In the genomic region with DNA sequence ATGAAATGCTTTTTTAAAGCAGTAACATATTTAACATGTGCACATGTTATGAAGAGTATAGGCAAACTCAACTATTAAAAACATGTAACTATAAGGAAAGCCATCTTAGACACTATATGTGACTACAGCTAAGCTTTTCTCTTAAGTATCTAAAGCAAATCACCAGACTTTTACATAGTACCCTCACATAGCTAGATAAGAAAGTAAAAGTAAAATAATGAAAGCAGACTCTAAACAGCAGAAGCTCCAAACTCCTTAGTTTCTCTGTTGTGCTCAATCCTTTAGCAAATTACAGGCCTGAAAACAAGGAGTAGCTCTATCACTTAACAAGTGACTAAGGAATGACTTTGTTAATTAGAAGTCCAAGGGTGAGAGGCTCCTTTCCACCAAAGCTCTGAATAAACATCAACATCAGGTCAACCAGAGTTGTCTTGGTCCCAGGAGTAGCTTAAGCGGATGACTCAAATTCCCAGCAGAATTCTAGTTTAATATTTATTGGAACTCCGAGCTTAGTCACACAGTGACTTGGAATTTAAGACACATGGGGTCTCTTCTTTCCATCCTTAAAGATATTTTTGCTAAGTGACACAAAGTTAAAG, we compare ENCODE assay signal across 8 cellular contexts. TPM values are rescaled to one million over a fixed set of nuclear protein-coding genes. Genes with fewer than 3 reads are reported as not detected.
DNase-seq lines count a peak whose midpoint lies in the region; ATAC-seq and TF ChIP-seq lines count a peak whose summit lies in the region.

No MANE protein-coding gene starts in this region.

- peaks cover 73% of the 10 kb centered on the region for H3K4me1 Mint-ChIP-seq in chondrocyte (ENCODE audit: low read depth)

- no peak overlapping the region for H3K23ac ChIP-seq in trophoblast cell (ENCODE audit: low read length)

- H3K27ac Mint-ChIP-seq in chondrocyte (ENCODE audit: unreplicated experiment), result peak overlapping the region; percentile 85

- peak overlapping the region; percentile 29 for H3K4me3 Mint-ChIP-seq in chondrocyte (ENCODE audit: unreplicated experiment)

- H3K4me2 ChIP-seq in trophoblast cell (ENCODE audit: low read length), result no peak overlapping the region

- H3K9me3 Mint-ChIP-seq in chondrocyte (ENCODE audit: low read depth), result no peaks in the 10 kb centered on the region

- H3K36me3 Mint-ChIP-seq in chondrocyte (ENCODE audit: low read depth), result no peaks in the 10 kb centered on the region

- no peak overlapping the region for H3K14ac ChIP-seq in trophoblast cell (ENCODE audit: low read length)

- H3K4me3 ChIP-seq in GM08714 (ENCODE audit: low read length) (peak overlapping the region; percentile 62), trophoblast cell (ENCODE audit: low read depth, low read length) (no peak overlapping the region)

- H2BK5ac ChIP-seq in trophoblast cell (ENCODE audit: low read depth, low read length, poor library complexity), result no peak overlapping the region

- H3K18ac ChIP-seq in trophoblast cell (ENCODE audit: low read length), result no peak overlapping the region

- no peak overlapping the region for H3K27ac ChIP-seq in trophoblast cell (ENCODE audit: low read depth, low read length)

- no peak overlapping the region for H4K12ac ChIP-seq in trophoblast cell (ENCODE audit: low read depth, low read length)

- no peak overlapping the region for H2AFZ ChIP-seq in trophoblast cell (ENCODE audit: insufficient read depth, low read length, poor library complexity)

- no peak overlapping the region for H3K9ac ChIP-seq in trophoblast cell (ENCODE audit: low read length)

- peaks cover 3 to 4% of the 10 kb centered on the region in 2 experiments for H3K4me1 ChIP-seq in trophoblast cell (ENCODE audit: control insufficient read depth in 1 of 2, insufficient read depth in 2 of 2, low read length in 2 of 2)

- no peak overlapping the region for H2AK5ac ChIP-seq in trophoblast cell (ENCODE audit: low read length)

- no peak for TF ChIP-seq CTCF in chondrocyte (IDR thresholded peaks at IDR 0.05)

- no peaks in the 10 kb centered on the region for H3K36me3 ChIP-seq in trophoblast cell (ENCODE audit: control insufficient read depth in 1 of 2, insufficient read depth in 2 of 2, low read length in 2 of 2)

- no CpG with 5 or more reads among the region's 2 CpGs for WGBS in trophoblast cell (ENCODE audit: extremely low coverage, insufficient coverage, insufficient read length)

- no peak for ATAC-seq in HG02763 (IDR thresholded peaks at IDR 0.05; ENCODE audit: unreplicated experiment)
- no peak for ATAC-seq in GM21526 (IDR thresholded peaks at IDR 0.05; ENCODE audit: low FRiP score, unreplicated experiment)

- H2BK120ac ChIP-seq in trophoblast cell (ENCODE audit: insufficient read depth, low read length, poor library complexity), result no peak overlapping the region

- H4K8ac ChIP-seq in trophoblast cell (ENCODE audit: low read depth, low read length), result no peak overlapping the region

- no peaks in the 10 kb centered on the region for H3K9me3 ChIP-seq in trophoblast cell (ENCODE audit: insufficient read depth, low read depth, low read length)

- H4K91ac ChIP-seq in trophoblast cell (ENCODE audit: low read depth, low read length), result no peak overlapping the region

- H3K79me2 ChIP-seq in trophoblast cell (ENCODE audit: control insufficient read depth, insufficient read depth, low read length, poor library complexity), result peaks cover 8% of the 10 kb centered on the region

- DNase-seq in HT1080 (ENCODE audit: low read depth) (peak; percentile 56), chondrocyte (ENCODE audit: low spot score) (no peak), trophoblast cell (peak in 1 of 2 donors; percentile 44), NCI-H146 (lab: John Stamatoyannopoulos, UW) (no peak), T-helper 9 cell (no peak)

- no peak overlapping the region for H2BK12ac ChIP-seq in trophoblast cell (ENCODE audit: low read length)

- H3K4ac ChIP-seq in trophoblast cell (ENCODE audit: low read depth, low read length), result peak overlapping the region; percentile 86

- peaks cover 1% of the 10 kb centered on the region for H3K79me1 ChIP-seq in trophoblast cell (ENCODE audit: low read length)

- H3K27me3 Mint-ChIP-seq in chondrocyte (ENCODE audit: low read depth), result no peaks in the 10 kb centered on the region

- H3K27me3 ChIP-seq in trophoblast cell (ENCODE audit: insufficient read depth, low read length), result no peaks in the 10 kb centered on the region

RNA-seq across cellular contexts. Expression of gene NRIP1, which starts 6.0 kb away (rescaled TPM):
- 6.8 and 7.3 TPM in 2 replicates for total RNA-seq in HT1080 (2014; rRNA removed; shearing (Covaris generic))
- 7.4 and 10.2 TPM in 2 replicates for polyA plus RNA-seq in HT1080 (2015; cell fraction: cytosol; rRNA removed)
- polyA plus RNA-seq in HT1080 (2015; cell fraction: nucleus; rRNA removed), result 13.7 and 15.2 TPM in 2 replicates
- total RNA-seq in chondrocyte, result 22.4 to 23.6 TPM (median 22.6 TPM) in 3 replicates
- polyA plus RNA-seq in trophoblast cell (2013), result 19.8 and 20.8 TPM in 2 replicates
